9 cellular contexts compared by ENCODE assay signal in genomic region chr19:17948474-17948966, GRCh38. TPM values are rescaled to one million over a fixed set of nuclear protein-coding genes. Genes with fewer than 3 reads are reported as not detected.
DNase-seq lines count a peak whose midpoint lies in the region; ATAC-seq and TF ChIP-seq lines count a peak whose summit lies in the region.
"Had no signal": no experiment of that assay in that cellular context is flagged by ENCODE, and none has a peak within 500 bp of the region (broad histone marks: within the 10 kb centered on the region; RNA-seq: fewer than 3 reads in every experiment).

No MANE protein-coding gene starts in this region.

- ATAC-seq in gastrocnemius medialis: no peak
- ATAC-seq in GM19023 (IDR thresholded peaks at IDR 0.05; ENCODE audit: unreplicated experiment): no peak
- no peak for ATAC-seq in HG02588 (IDR thresholded peaks at IDR 0.05; ENCODE audit: unreplicated experiment)

- H3K4me3 ChIP-seq in GM23248: peak overlapping the region; percentile 67
- H3K4me3 ChIP-seq in endodermal cell (ENCODE audit: low read length): peak overlapping the region; percentile 70
- peak overlapping the region; percentile 62 to 85 (median 70) for H3K4me3 ChIP-seq in gastrocnemius medialis

- H3K27ac ChIP-seq in GM23248 (no peak overlapping the region), endodermal cell (ENCODE audit: low read depth, low read length) (peak overlapping the region; percentile 94), gastrocnemius medialis (no peak overlapping the region)
- H3K27ac ChIP-seq: foreskin keratinocyte had no signal

- H4K20me1 ChIP-seq in GM23248 (ENCODE audit: insufficient read depth): no peaks in the 10 kb centered on the region

- peak; percentile 20 for DNase-seq in GM23248
- peak; percentile 56 for DNase-seq in NCI-H524 treated with DMSO at 0.1 percent for 48 hours (lab: John Stamatoyannopoulos, UW)
- no peak for DNase-seq in endodermal cell
- DNase-seq in gastrocnemius medialis: no peak
- DNase-seq in AG08396 (ENCODE audit: low spot score): no peak
- no peak for DNase-seq in OCI-M2 (lab: John Stamatoyannopoulos, UW; ENCODE audit: unreplicated experiment)

- intact Hi-C loops in gastrocnemius medialis (cut with DNase I; ENCODE audit: low total_unique reads): no loop called here

- TF ChIP-seq CTCF in endodermal cell (conservative IDR thresholded peaks at IDR 0.05): no peak
- TF ChIP-seq CTCF in gastrocnemius medialis (IDR thresholded peaks at IDR 0.05 in 4 of 5, conservative IDR thresholded peaks at IDR 0.05 in 1 of 5): no peak

- in situ Hi-C loops in GM23248 (cut with MboI) (loop anchor here (10.0 kb wide), 1 partner anchor 46 kb away; no protein-coding TSS in a partner anchor), gastrocnemius medialis (cut with MboI; ENCODE audit: low sequenced_read_pairs in 4 of 4) (loop anchor here in 2 of 4 donors (5.0 to 25.0 kb wide), 3 partner anchors 44 to 114 kb away; no protein-coding TSS in a partner anchor)

- no peaks in the 10 kb centered on the region for H3K79me2 ChIP-seq in GM23248 (ENCODE audit: insufficient read depth)

- peaks cover 15% of the 10 kb centered on the region for H3K4me1 Mint-ChIP-seq in endodermal cell

- H3K27ac Mint-ChIP-seq in endodermal cell: no peak overlapping the region

- H3K9me2 ChIP-seq in GM23248 (ENCODE audit: insufficient read depth): no peaks in the 10 kb centered on the region

- no peak for TF ChIP-seq POLR2A in gastrocnemius medialis (IDR thresholded peaks at IDR 0.05)

- WGBS in GM23248 (ENCODE audit: low coverage in 1 of 2, low lambda C conversion rate in 2 of 2, missing lambda C conversion rate in 2 of 2), 2 experiments: 0 to 2% methylated on average over 7 to 21 of the region's 21 CpGs
- 0% methylated on average over 3 to 21 of the region's 21 CpGs for WGBS in endodermal cell (ENCODE audit: insufficient coverage in 1 of 2, insufficient read length in 1 of 2), 2 experiments

- 0 out of 2 replicates have a peak overlapping the region, but pooled peaks have one; percentile 50 for H2AFZ ChIP-seq in GM23248

- no peaks in the 10 kb centered on the region for H3K36me3 Mint-ChIP-seq in endodermal cell (ENCODE audit: low read depth)

- H3K4me1 ChIP-seq in GM23248 (ENCODE audit: insufficient read depth) (peaks cover 3% of the 10 kb centered on the region; the same call in 1 of the 2 replicates), endodermal cell (ENCODE audit: control insufficient read depth, insufficient read depth, low read length) (no peaks in the 10 kb centered on the region), gastrocnemius medialis (peaks cover 19 to 39% of the 10 kb centered on the region in 2 donors)

- H3K9me3 ChIP-seq in GM23248 (ENCODE audit: low read depth) (no peaks in the 10 kb centered on the region), endodermal cell (ENCODE audit: control insufficient read depth, low read length) (no peaks in the 10 kb centered on the region), gastrocnemius medialis (no peaks in the 10 kb centered on the region)

- H3K36me3 ChIP-seq in GM23248 (ENCODE audit: low read depth): no peaks in the 10 kb centered on the region
- no peaks in the 10 kb centered on the region for H3K36me3 ChIP-seq in endodermal cell (ENCODE audit: control insufficient read depth, insufficient read depth, low read length)
- peaks cover 0 to 4% of the 10 kb centered on the region in 2 donors for H3K36me3 ChIP-seq in gastrocnemius medialis

- peaks cover 14% of the 10 kb centered on the region for H3F3A ChIP-seq in GM23248 (ENCODE audit: insufficient read depth)

- H3K27me3 ChIP-seq in GM23248 (replicated peaks; ENCODE audit: insufficient read depth): peaks cover 48% of the 10 kb centered on the region
- H3K27me3 ChIP-seq in endodermal cell (ENCODE audit: control insufficient read depth, insufficient read depth, low read length, poor library complexity, severe bottlenecking): peaks cover 51% of the 10 kb centered on the region
- H3K27me3 ChIP-seq in gastrocnemius medialis: peaks cover 47 to 49% (median 48%) of the 10 kb centered on the region in 3 donors

- H3K27me3 Mint-ChIP-seq in endodermal cell (ENCODE audit: insufficient read depth): peaks cover 48% of the 10 kb centered on the region

- peak overlapping the region; percentile 68 for H3K4me3 Mint-ChIP-seq in endodermal cell

- H3K9ac ChIP-seq in GM23248: peak overlapping the region; percentile 69
- H3K9ac ChIP-seq in endodermal cell (ENCODE audit: extremely low read depth, low read length, poor library complexity, severe bottlenecking): peak overlapping the region; percentile 30

- no peaks in the 10 kb centered on the region for H3K9me3 Mint-ChIP-seq in endodermal cell

- peak overlapping the region; percentile 73 for H3K4me2 ChIP-seq in GM23248 (ENCODE audit: unreplicated experiment)

RNA-seq across cellular contexts. Expression of gene CCDC124, which starts 15.7 kb away (rescaled TPM):
- 14.4 and 29.6 TPM in 2 replicates for total RNA-seq in GM23248 (2014; rRNA removed; shearing (Covaris generic))
- 125 and 130 TPM in 2 replicates for polyA plus RNA-seq in GM23248 (2016; fragmentation: Nextera tagmentation; extraction: Ambion mirVana)
- total RNA-seq in endodermal cell: 100 to 1,000 TPM; 129 to 143 TPM
- 93.5 TPM for polyA plus RNA-seq in endodermal cell (2013, experiment 1 of 2)
- 87.9 TPM for polyA plus RNA-seq in endodermal cell (2013, experiment 2 of 2)
- 100 to 1,000 TPM in 1 of 4 donors, 10 to 100 TPM in 3; 73.1 to 110 (median 81.5) TPM for total RNA-seq in gastrocnemius medialis

RNA-seq across cellular contexts. Expression of gene KCNN1, which starts 18.4 kb away (rescaled TPM):
- not detected in 2 replicates for total RNA-seq in GM23248 (2014; rRNA removed; shearing (Covaris generic))
- not detected in 2 replicates for polyA plus RNA-seq in GM23248 (2016; fragmentation: Nextera tagmentation; extraction: Ambion mirVana)
- total RNA-seq in endodermal cell (1 to 10 TPM; 5.8 to 8.2 TPM), gastrocnemius medialis (not detected)
- 13.1 TPM for polyA plus RNA-seq in endodermal cell (2013, experiment 1 of 2)
- polyA plus RNA-seq in endodermal cell (2013, experiment 2 of 2): 11.3 TPM
- total RNA-seq: foreskin keratinocyte had no signal

RNA-seq across cellular contexts. Expression of gene ARRDC2, which starts 59.5 kb away (rescaled TPM):
- 15.9 and 19.7 TPM in 2 replicates for total RNA-seq in GM23248 (2014; rRNA removed; shearing (Covaris generic))
- polyA plus RNA-seq in GM23248 (2016; fragmentation: Nextera tagmentation; extraction: Ambion mirVana): 5.4 and 5.7 TPM in 2 replicates
- 1 to 10 TPM; 6.8 to 7.0 TPM for total RNA-seq in endodermal cell
- 3.3 TPM for polyA plus RNA-seq in endodermal cell (2013, experiment 1 of 2)
- polyA plus RNA-seq in endodermal cell (2013, experiment 2 of 2): 2.4 TPM
- 100 to 1,000 TPM; 476 to 810 (median 543) TPM for total RNA-seq in gastrocnemius medialis

Comparison
In these comparisons a context has a peak if more than half of its experiments do, and no peak if none do; other contexts are left out.
1. DNase-seq: peak in GM23248 (single experiment) and NCI-H524 treated with DMSO at 0.1 percent for 48 hours (single experiment); none in endodermal cell (single experiment), gastrocnemius medialis (0 of 2), AG08396 (single experiment) and OCI-M2 (single experiment).
2. RNA of gene ARRDC2, which starts 59.5 kb away (total RNA-seq): 476 to 810 TPM in gastrocnemius medialis; 15.9 to 19.7 TPM in GM23248 and 6.8 to 7.0 TPM in endodermal cell; every median in the first group is over 10 times any median in the second.
3. Peak in every context shown above with its lines, with median percentiles within 50 percentile points of each other: H3K4me3 ChIP-seq.